In genomic region chr1:204398197-204399125, GRCh38 we compare ENCODE assay signal across 8 cellular contexts. TPM values are rescaled to one million over a fixed set of nuclear protein-coding genes. Genes with fewer than 3 reads are reported as not detected.
DNase-seq lines count a peak whose midpoint lies in the region; ATAC-seq, FAIRE-seq and TF ChIP-seq lines count a peak whose summit lies in the region.

No MANE protein-coding gene starts in this region.

- no peak overlapping the region for H3K4me2 ChIP-seq in H1 (ENCODE audit: insufficient read depth in 1 of 2, low read depth in 2 of 2, low read length in 2 of 2)
- H3K4me2 ChIP-seq in mesendoderm (ENCODE audit: low read length): no peak overlapping the region

- H2BK120ac ChIP-seq in H1 (replicated peaks; ENCODE audit: low read depth, low read length): no peak overlapping the region
- no peak overlapping the region for H2BK120ac ChIP-seq in mesendoderm (ENCODE audit: low read depth, low read length)

- H3K27me3 ChIP-seq in BE2C (no peaks in the 10 kb centered on the region; the same call in 1 of the 2 replicates), H1 (replicated peaks in 1 of 4; ENCODE audit: control insufficient read depth in 3 of 4, extremely low read depth in 1 of 4, insufficient read depth in 3 of 4, low read length in 3 of 4) (no peaks in the 10 kb centered on the region), mesendoderm (ENCODE audit: insufficient read depth, low read length, poor library complexity) (no peaks in the 10 kb centered on the region), tibial artery (no peaks in the 10 kb centered on the region)

- H4K5ac ChIP-seq in H1 (ENCODE audit: insufficient read length, low read depth, low read length) (no peak overlapping the region), mesendoderm (ENCODE audit: low read length) (no peak overlapping the region)

- H3K79me1 ChIP-seq in H1 (ENCODE audit: low read depth, low read length) (no peaks in the 10 kb centered on the region), mesendoderm (ENCODE audit: low read length) (no peaks in the 10 kb centered on the region)

- no peak overlapping the region for H2AK5ac ChIP-seq in H1 (ENCODE audit: low read depth, low read length)
- no peak overlapping the region for H2AK5ac ChIP-seq in mesendoderm (ENCODE audit: low read length)

- WGBS in H1 (ENCODE audit: extremely low coverage in 1 of 2, insufficient coverage in 1 of 2, insufficient read length in 1 of 2, insufficient replicate concordance in 2 of 2, low coverage in 1 of 2, low lambda C conversion rate in 2 of 2, missing lambda C conversion rate in 1 of 2), 2 experiments: 66% methylated on average over 7 of the region's 7 CpGs; no CpG with 5 or more reads in 1 of the 2 experiments
- WGBS in mesendoderm (ENCODE audit: extremely low coverage, insufficient coverage, low lambda C conversion rate): no CpG with 5 or more reads among the region's 7 CpGs

- TF ChIP-seq RAD21 in H1 (IDR thresholded peaks at IDR 0.05 in 1 of 2, conservative IDR thresholded peaks at IDR 0.05 in 1 of 2; ENCODE audit: low read depth in 2 of 2, low read length in 2 of 2): peak; percentile 67 to 84

- H2AFZ ChIP-seq in H1 (ENCODE audit: low read length): no peak overlapping the region

- H3K4me1 ChIP-seq in BE2C (no peaks in the 10 kb centered on the region), H1 (replicated peaks in 1 of 4; ENCODE audit: control insufficient read depth in 3 of 4, insufficient read depth in 4 of 4, low read length in 3 of 4) (no peaks in the 10 kb centered on the region), mesendoderm (ENCODE audit: control insufficient read depth, low read depth, low read length) (no peaks in the 10 kb centered on the region), tibial artery (no peaks in the 10 kb centered on the region)

- H3K14ac ChIP-seq in H1 (ENCODE audit: insufficient read length): no peak overlapping the region

- TF ChIP-seq CTCF in BE2C (IDR thresholded peaks at IDR 0.05; ENCODE audit: low read depth, low read length) (peak; percentile 99), H1 (IDR thresholded peaks at IDR 0.05; ENCODE audit: control extremely low read depth in 1 of 3, insufficient read depth in 1 of 3, low read depth in 1 of 3, low read length in 3 of 3) (peak; percentile 26 to 98 (median 96)), tibial artery (IDR thresholded peaks at IDR 0.05) (peak; percentile 58 to 70)

- peak; percentile 79 for FAIRE-seq in H1 (lab: Jason Lieb, UNC)

- TF ChIP-seq EP300 in H1 (IDR thresholded peaks at IDR 0.05; ENCODE audit: borderline replicate concordance in 1 of 2, low read depth in 2 of 2, low read length in 2 of 2): peak in 1 of 2 experiments; percentile 57; a peak in 1 of 3 replicates

- no peaks in the 10 kb centered on the region for H4K20me1 ChIP-seq in H1 (replicated peaks in 1 of 2; ENCODE audit: control insufficient read depth in 1 of 2, insufficient read depth in 2 of 2, low read length in 2 of 2)

- H3K23me2 ChIP-seq in H1 (ENCODE audit: low read depth, low read length): no peaks in the 10 kb centered on the region

- H3K9me3 ChIP-seq in BE2C (no peaks in the 10 kb centered on the region), H1 (ENCODE audit: insufficient read depth in 2 of 2, low read depth in 1 of 2, low read length in 1 of 2) (no peaks in the 10 kb centered on the region), tibial artery (no peaks in the 10 kb centered on the region)

- no peak overlapping the region for H3K4me3 ChIP-seq in BE2C (ENCODE audit: low read depth, low read length)
- no peak overlapping the region for H3K4me3 ChIP-seq in H1 (ENCODE audit: extremely low read depth in 1 of 4, insufficient read depth in 2 of 4, low read depth in 3 of 4, low read length in 4 of 4)
- no peak overlapping the region for H3K4me3 ChIP-seq in mesendoderm (ENCODE audit: low read length)
- no peak overlapping the region for H3K4me3 ChIP-seq in tibial artery

- no peak overlapping the region for H2BK12ac ChIP-seq in H1 (ENCODE audit: low read depth, low read length)

- ATAC-seq in GM18907 (IDR thresholded peaks at IDR 0.05; ENCODE audit: unreplicated experiment): peak; percentile 65

- no peak overlapping the region for H2BK15ac ChIP-seq in H1 (ENCODE audit: low read length)
- H2BK15ac ChIP-seq in mesendoderm (replicated peaks; ENCODE audit: low read depth): no peak overlapping the region

- H3K36me3 ChIP-seq in BE2C: peaks cover 34% of the 10 kb centered on the region
- H3K36me3 ChIP-seq in H1 (ENCODE audit: control insufficient read depth in 2 of 4, insufficient read depth in 4 of 4, low read length in 3 of 4): peaks cover 0 to 20% (median 7%) of the 10 kb centered on the region in 4 experiments; a peak in 4 of 8 replicates
- no peaks in the 10 kb centered on the region for H3K36me3 ChIP-seq in mesendoderm (ENCODE audit: control insufficient read depth, insufficient read depth, low read length)
- peaks cover 29 to 39% (median 38%) of the 10 kb centered on the region in 3 donors for H3K36me3 ChIP-seq in tibial artery

- no peak overlapping the region for H3K23ac ChIP-seq in H1 (ENCODE audit: insufficient read length)
- no peak overlapping the region for H3K23ac ChIP-seq in mesendoderm (ENCODE audit: low read length)

- intact Hi-C loops in tibial artery (cut with DNase I; ENCODE audit: low total_unique reads): no loop called here

- H3K9ac ChIP-seq in H1 (replicated peaks in 1 of 4; ENCODE audit: extremely low read depth in 1 of 4, low read depth in 3 of 4, low read length in 3 of 4): no peak overlapping the region
- H3K9ac ChIP-seq in mesendoderm (ENCODE audit: low read length): no peak overlapping the region

- H4K8ac ChIP-seq in H1 (ENCODE audit: extremely low read depth, insufficient read depth, low read length) (no peak overlapping the region), mesendoderm (ENCODE audit: low read depth, low read length) (no peak overlapping the region)

- H3K4ac ChIP-seq in H1 (replicated peaks; ENCODE audit: insufficient read length, low read depth, low read length) (no peak overlapping the region), mesendoderm (ENCODE audit: low read depth, low read length) (no peak overlapping the region)

- peak; percentile 81 for DNase-seq in BE2C
- DNase-seq in HK-2 (ENCODE audit: unreplicated experiment): peak; percentile 77
- peak; percentile 57 to 89 for DNase-seq in NCI-H524 (lab: John Stamatoyannopoulos, UW)
- peak; percentile 49 to 58 for DNase-seq in activated CD4-positive, alpha-beta T cell treated with anti-CD3 and anti-CD28 coated beads for 4 hours
- peak; percentile 74 to 82 for DNase-seq in H1 (ENCODE audit: low read depth in 1 of 2, low spot score in 2 of 2)
- DNase-seq in mesendoderm: peak; percentile 97
- no peak for DNase-seq in tibial artery

- H3K18ac ChIP-seq in H1 (ENCODE audit: extremely low read depth, low read length) (no peak overlapping the region), mesendoderm (ENCODE audit: low read length) (no peak overlapping the region)

- no peak overlapping the region for H2BK20ac ChIP-seq in H1 (ENCODE audit: low read length)

- H2BK5ac ChIP-seq in H1 (ENCODE audit: low read depth, low read length): no peak overlapping the region
- H2BK5ac ChIP-seq in mesendoderm (ENCODE audit: low read length): no peak overlapping the region

- no peak overlapping the region for H4K91ac ChIP-seq in H1 (replicated peaks; ENCODE audit: insufficient read length, low read length)

- H3K79me2 ChIP-seq in H1 (ENCODE audit: control insufficient read depth in 1 of 2, insufficient read depth in 2 of 2, low read length in 2 of 2): peaks cover 0 to 6% of the 10 kb centered on the region in 2 experiments; a peak in 1 of 4 replicates
- H3K79me2 ChIP-seq in mesendoderm (ENCODE audit: control insufficient read depth, insufficient read depth, low read length): peaks cover 2% of the 10 kb centered on the region

- no peak for TF ChIP-seq POLR2A in H1 (IDR thresholded peaks at IDR 0.05; ENCODE audit: control extremely low read depth in 1 of 2, low read depth in 2 of 2, low read length in 2 of 2)

- CTCF ChIA-PET in H1 (lab: Charles Lee; ENCODE audit: partially characterized antibody): interaction anchor here (0.5 to 3.1 kb wide), 70 partner anchors 11 to 1222 kb away, joined by 3 to 48 read pairs (median 4); partner anchors contain the start of genes GOLT1A, PIK3C2B, PLEKHA6 and REN

- POLR2A ChIA-PET in H1 (lab: Charles Lee; ENCODE audit: partially characterized antibody): interaction anchor here (0.7 to 3.8 kb wide), 11 partner anchors 11 to 220 kb away, joined by 3 to 30 read pairs (median 3); partner anchors contain the start of gene MDM4

- H3K27ac ChIP-seq in H1 (ENCODE audit: low read depth, low read length) (no peak overlapping the region; the same call in 1 of the 2 replicates), mesendoderm (ENCODE audit: low read depth, low read length) (no peak overlapping the region), tibial artery (no peak overlapping the region)

- H3K56ac ChIP-seq in H1 (replicated peaks; ENCODE audit: insufficient read length, low read depth, low read length): no peak overlapping the region
- no peak overlapping the region for H3K56ac ChIP-seq in mesendoderm (ENCODE audit: low read length)

RNA-seq across cellular contexts. Expression of gene PPP1R15B, which starts 13.2 kb away (rescaled TPM):
- 30.8 TPM for polyA plus RNA-seq in BE2C (2012; ENCODE audit: insufficient read depth, insufficient read length, low read depth)
- total RNA-seq in H1 (2021; fragmentation: NEBNext Ultra II Directional; extraction: Animal tissue kit (Norgen Biotek cat#: 25700)): 70.1 and 72.2 TPM in 2 replicates
- polyA plus RNA-seq in H1 (2011; rRNA removed): 14.4 and 20.0 TPM in 2 replicates
- polyA plus RNA-seq in H1 (2011; cell fraction: cytosol; rRNA removed): 19.3 TPM
- polyA plus RNA-seq in H1 (2011; cell fraction: nucleus; rRNA removed): 14.6 TPM
- polyA plus RNA-seq in H1 (2012, experiment 1 of 2): 13.3 to 25.2 TPM (median 17.0 TPM) in 4 replicates
- 3.4 TPM for polyA plus RNA-seq in H1 (2012, experiment 2 of 2)
- polyA plus RNA-seq in H1 (2013, experiment 1 of 2): 34.3 TPM
- polyA plus RNA-seq in H1 (2013, experiment 2 of 2): 37.9 TPM
- polyA minus RNA-seq in H1 (2011; rRNA and poly(A)+ RNA removed): 41.1 and 46.5 TPM in 2 replicates
- polyA minus RNA-seq in H1 (2011; cell fraction: cytosol; rRNA and poly(A)+ RNA removed): 37.1 TPM
- 41.8 TPM for polyA minus RNA-seq in H1 (2011; cell fraction: nucleus; rRNA and poly(A)+ RNA removed)
- polyA plus RNA-seq in mesendoderm (2013, experiment 1 of 2): 26.9 TPM
- polyA plus RNA-seq in mesendoderm (2013, experiment 2 of 2): 25.4 TPM

RNA-seq across cellular contexts. Expression of gene PLEKHA6, which starts 38.7 kb away (rescaled TPM):
- 47.9 TPM for polyA plus RNA-seq in BE2C (2012; ENCODE audit: insufficient read depth, insufficient read length, low read depth)
- 17.0 and 20.2 TPM in 2 replicates for total RNA-seq in H1 (2021; fragmentation: NEBNext Ultra II Directional; extraction: Animal tissue kit (Norgen Biotek cat#: 25700))
- polyA plus RNA-seq in H1 (2011; rRNA removed): 4.8 and 7.6 TPM in 2 replicates
- 4.3 TPM for polyA plus RNA-seq in H1 (2011; cell fraction: cytosol; rRNA removed)
- 14.4 TPM for polyA plus RNA-seq in H1 (2011; cell fraction: nucleus; rRNA removed)
- 6.7 to 8.7 TPM (median 7.6 TPM) in 4 replicates for polyA plus RNA-seq in H1 (2012, experiment 1 of 2)
- polyA plus RNA-seq in H1 (2012, experiment 2 of 2): 5.8 TPM
- 5.4 TPM for polyA plus RNA-seq in H1 (2013, experiment 1 of 2)
- polyA plus RNA-seq in H1 (2013, experiment 2 of 2): 5.0 TPM
- 5.3 and 6.3 TPM in 2 replicates for polyA minus RNA-seq in H1 (2011; rRNA and poly(A)+ RNA removed)
- polyA minus RNA-seq in H1 (2011; cell fraction: cytosol; rRNA and poly(A)+ RNA removed): 7.0 TPM
- 8.2 TPM for polyA minus RNA-seq in H1 (2011; cell fraction: nucleus; rRNA and poly(A)+ RNA removed)
- polyA plus RNA-seq in mesendoderm (2013, experiment 1 of 2): 1.3 TPM
- 1.2 TPM for polyA plus RNA-seq in mesendoderm (2013, experiment 2 of 2)

Comparison
In these comparisons a context has a peak if more than half of its experiments do, and no peak if none do; other contexts are left out.
1. DNase-seq: peak in BE2C (single experiment), HK-2 (single experiment), NCI-H524 (2 of 2), activated CD4-positive, alpha-beta T cell treated with anti-CD3 and anti-CD28 coated beads for 4 hours (2 of 2), H1 (2 of 2) and mesendoderm (single experiment); none in tibial artery (0 of 2).
2. Peak in every context shown above with its lines, with median percentiles within 50 percentile points of each other: CTCF ChIP-seq.